Comparison of ENCODE assay signal across 1 cellular context in the genomic region with DNA sequence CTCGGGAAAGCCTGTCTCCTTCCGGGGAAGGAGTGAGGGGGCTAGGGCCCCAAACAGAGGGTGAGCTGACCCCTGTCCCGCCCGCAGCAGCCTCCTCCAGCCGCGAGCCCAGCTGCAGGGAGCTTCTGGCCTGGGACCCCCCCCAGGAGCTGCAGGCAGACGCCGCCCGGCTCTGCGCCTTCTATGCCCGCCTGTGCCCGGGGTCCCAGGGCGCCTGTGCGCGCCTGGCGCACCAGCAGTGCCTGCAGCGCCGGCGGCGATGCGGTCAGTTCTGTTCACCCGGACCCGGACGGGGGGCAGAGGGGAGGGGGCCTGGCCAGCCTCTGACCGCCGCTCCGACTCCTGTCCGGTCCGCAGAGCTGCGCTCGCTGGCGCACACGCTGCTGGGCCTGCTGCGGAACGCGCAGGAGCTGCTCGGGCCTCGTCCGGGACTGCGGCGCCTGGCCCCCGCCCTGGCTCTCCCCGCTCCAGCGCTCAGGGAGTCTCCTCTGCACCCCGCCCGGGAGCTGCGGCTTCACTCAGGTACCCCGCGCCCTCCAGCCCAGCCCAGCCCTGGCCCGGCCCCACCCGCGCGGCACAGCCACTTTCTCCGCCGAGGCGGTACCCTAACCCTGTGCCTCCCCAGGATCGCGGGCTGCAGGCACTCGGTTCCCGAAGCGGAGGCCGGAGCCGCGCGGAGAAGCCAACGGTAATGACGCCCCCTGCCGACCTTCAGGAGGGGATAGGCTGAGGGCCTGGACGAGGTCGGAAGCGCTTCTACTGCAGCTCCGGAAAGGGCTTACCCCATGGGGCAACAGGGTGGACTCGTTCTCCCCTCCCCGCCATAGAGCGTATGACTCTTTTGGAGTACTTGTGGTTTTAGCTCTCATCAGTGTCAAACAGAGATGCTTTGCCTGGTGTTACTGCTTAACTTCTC.
TF ChIP-seq lines count a peak whose summit lies in the region.

No MANE protein-coding gene starts in this region.

TF ChIP-seq in HepG2, 621 proteins besides CTCF, POLR2A, EP300 and RAD21 (continued from another document and continues in another):
- TF ChIP-seq ZHX2 (IDR thresholded peaks at IDR 0.05; ENCODE audit: low read depth) = no peak; the same call in 1 of the 2 replicates
- TF ChIP-seq ZHX2 (CRISPR knock-in tag; IDR thresholded peaks at IDR 0.05; ENCODE audit: borderline replicate concordance) = no peak
- no peak for TF ChIP-seq ZNF30 (CRISPR knock-in tag; IDR thresholded peaks at IDR 0.05)
- no peak for TF ChIP-seq GFI1 (CRISPR knock-in tag; IDR thresholded peaks at IDR 0.05; ENCODE audit: borderline replicate concordance)
- no peak for TF ChIP-seq ZNF432 (CRISPR knock-in tag; IDR thresholded peaks at IDR 0.05; ENCODE audit: borderline replicate concordance)
- no peak for TF ChIP-seq ZNF780A (CRISPR knock-in tag; IDR thresholded peaks at IDR 0.05)
- no peak for TF ChIP-seq ZFP41 (CRISPR knock-in tag; IDR thresholded peaks at IDR 0.05; ENCODE audit: borderline replicate concordance)
- TF ChIP-seq, protein P1, sequence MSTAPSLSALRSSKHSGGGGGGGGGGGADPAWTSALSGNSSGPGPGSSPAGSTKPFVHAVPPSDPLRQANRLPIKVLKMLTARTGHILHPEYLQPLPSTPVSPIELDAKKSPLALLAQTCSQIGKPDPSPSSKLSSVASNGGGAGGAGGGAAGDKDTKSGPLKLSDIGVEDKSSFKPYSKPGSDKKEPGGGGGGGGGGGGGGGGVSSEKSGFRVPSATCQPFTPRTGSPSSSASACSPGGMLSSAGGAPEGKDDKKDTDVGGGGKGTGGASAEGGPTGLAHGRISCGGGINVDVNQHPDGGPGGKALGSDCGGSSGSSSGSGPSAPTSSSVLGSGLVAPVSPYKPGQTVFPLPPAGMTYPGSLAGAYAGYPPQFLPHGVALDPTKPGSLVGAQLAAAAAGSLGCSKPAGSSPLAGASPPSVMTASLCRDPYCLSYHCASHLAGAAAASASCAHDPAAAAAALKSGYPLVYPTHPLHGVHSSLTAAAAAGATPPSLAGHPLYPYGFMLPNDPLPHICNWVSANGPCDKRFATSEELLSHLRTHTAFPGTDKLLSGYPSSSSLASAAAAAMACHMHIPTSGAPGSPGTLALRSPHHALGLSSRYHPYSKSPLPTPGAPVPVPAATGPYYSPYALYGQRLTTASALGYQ (CRISPR knock-in tag; IDR thresholded peaks at IDR 0.05) = no peak
- TF ChIP-seq PAWR (CRISPR knock-in tag; IDR thresholded peaks at IDR 0.05; ENCODE audit: borderline replicate concordance) = no peak
- TF ChIP-seq KMT2A (CRISPR knock-in tag; IDR thresholded peaks at IDR 0.05) = no peak
- no peak for TF ChIP-seq KLF16 (CRISPR knock-in tag; IDR thresholded peaks at IDR 0.05)
- no peak for TF ChIP-seq ZBTB44 (CRISPR knock-in tag; IDR thresholded peaks at IDR 0.05)
- TF ChIP-seq HOXA3 (CRISPR knock-in tag; IDR thresholded peaks at IDR 0.05) = peak; percentile 42; the same call in 1 of the 2 replicates
- TF ChIP-seq PHF8 (CRISPR knock-in tag; IDR thresholded peaks at IDR 0.05) = peak; percentile 58
- TF ChIP-seq REST (IDR thresholded peaks at IDR 0.05; ENCODE audit: borderline replicate concordance in 1 of 2, low read depth in 1 of 2, low read length in 2 of 2) = no peak
- no peak for TF ChIP-seq NCOA1 (CRISPR knock-in tag; IDR thresholded peaks at IDR 0.05)
- no peak for TF ChIP-seq MLXIP (CRISPR knock-in tag; IDR thresholded peaks at IDR 0.05; ENCODE audit: borderline replicate concordance)
- no peak for TF ChIP-seq ZNF660 (CRISPR knock-in tag; IDR thresholded peaks at IDR 0.05; ENCODE audit: borderline replicate concordance, low read depth)
- no peak for TF ChIP-seq ZNF720 (CRISPR knock-in tag; IDR thresholded peaks at IDR 0.05)
- no peak for TF ChIP-seq MYNN (CRISPR knock-in tag; IDR thresholded peaks at IDR 0.05; ENCODE audit: low read depth)
- TF ChIP-seq BATF2 (CRISPR knock-in tag; IDR thresholded peaks at IDR 0.05) = no peak
- no peak for TF ChIP-seq LCORL (IDR thresholded peaks at IDR 0.05)
- TF ChIP-seq LCORL (CRISPR knock-in tag; IDR thresholded peaks at IDR 0.05) = no peak
- TF ChIP-seq, protein P2, sequence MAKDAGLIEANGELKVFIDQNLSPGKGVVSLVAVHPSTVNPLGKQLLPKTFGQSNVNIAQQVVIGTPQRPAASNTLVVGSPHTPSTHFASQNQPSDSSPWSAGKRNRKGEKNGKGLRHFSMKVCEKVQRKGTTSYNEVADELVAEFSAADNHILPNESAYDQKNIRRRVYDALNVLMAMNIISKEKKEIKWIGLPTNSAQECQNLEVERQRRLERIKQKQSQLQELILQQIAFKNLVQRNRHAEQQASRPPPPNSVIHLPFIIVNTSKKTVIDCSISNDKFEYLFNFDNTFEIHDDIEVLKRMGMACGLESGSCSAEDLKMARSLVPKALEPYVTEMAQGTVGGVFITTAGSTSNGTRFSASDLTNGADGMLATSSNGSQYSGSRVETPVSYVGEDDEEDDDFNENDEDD (CRISPR knock-in tag; IDR thresholded peaks at IDR 0.05; ENCODE audit: borderline replicate concordance) = peak; percentile 20; the same call in 1 of the 2 replicates
- 0 out of 2 replicates have a peak, but pooled peaks have one; percentile 56 for TF ChIP-seq ZNF234 (CRISPR knock-in tag; conservative IDR thresholded peaks at IDR 0.05)
- TF ChIP-seq SRSF1 (optimal IDR thresholded peaks at IDR 0.05; ENCODE audit: low read depth, low read length) = no peak
- TF ChIP-seq ZFAT (CRISPR knock-in tag; conservative IDR thresholded peaks at IDR 0.05) = no peak
- no peak for TF ChIP-seq FLYWCH1 (CRISPR knock-in tag; IDR thresholded peaks at IDR 0.05)
- no peak for TF ChIP-seq MED1 (CRISPR knock-in tag; IDR thresholded peaks at IDR 0.05)
- TF ChIP-seq ASH2L (IDR thresholded peaks at IDR 0.05; ENCODE audit: insufficient read length, low read depth, low read length) = peak; percentile 36
- TF ChIP-seq REXO4 (CRISPR knock-in tag; IDR thresholded peaks at IDR 0.05; ENCODE audit: borderline replicate concordance) = no peak
- TF ChIP-seq ZNF276 (CRISPR knock-in tag; IDR thresholded peaks at IDR 0.05; ENCODE audit: low read depth) = no peak
- no peak for TF ChIP-seq PHB2 (IDR thresholded peaks at IDR 0.05; ENCODE audit: partially characterized antibody)
- no peak for TF ChIP-seq ZNF20 (CRISPR knock-in tag; IDR thresholded peaks at IDR 0.05)
- TF ChIP-seq ARNT (IDR thresholded peaks at IDR 0.05) = no peak
- TF ChIP-seq RFX3 (CRISPR knock-in tag; IDR thresholded peaks at IDR 0.05) = no peak
